14 cellular contexts compared by ENCODE assay signal in genomic region chrX:45757272-45757671, GRCh38.
DNase-seq lines count a peak whose midpoint lies in the region; ATAC-seq, FAIRE-seq and TF ChIP-seq lines count a peak whose summit lies in the region.
"Had no signal": no experiment of that assay in that cellular context is flagged by ENCODE, and none has a peak within 500 bp of the region (broad histone marks: within the 10 kb centered on the region; RNA-seq: fewer than 3 reads in every experiment).

No MANE protein-coding gene starts in this region.

- no peak for TF ChIP-seq RAD21 in IMR-90 (IDR thresholded peaks at IDR 0.05; ENCODE audit: low read length)

- H3K27ac ChIP-seq in DND-41 (ENCODE audit: low read length), result peak overlapping the region; percentile 77
- H3K27ac ChIP-seq in IMR-90 (ENCODE audit: insufficient read depth, low read length), result no peak overlapping the region; the same call in 1 of the 2 replicates
- H3K27ac ChIP-seq in keratinocyte (ENCODE audit: control insufficient read depth, insufficient read depth, low read length), result peak overlapping the region; percentile 71
- peak overlapping the region in 1 of 10 donors; percentile 85 for H3K27ac ChIP-seq in heart right ventricle
- H3K27ac ChIP-seq: SJCRH30 had no signal

- H3K4me1 ChIP-seq in DND-41 (ENCODE audit: insufficient read depth, low read length), result peaks cover 64% of the 10 kb centered on the region
- H3K4me1 ChIP-seq in IMR-90 (ENCODE audit: control insufficient read depth, insufficient read depth, low read length), result peaks cover 10% of the 10 kb centered on the region
- H3K4me1 ChIP-seq in keratinocyte (ENCODE audit: control insufficient read depth, extremely low read depth, insufficient read depth, low read length), result peaks cover 94% of the 10 kb centered on the region
- peaks cover 0 to 88% (median 13%) of the 10 kb centered on the region in 9 donors for H3K4me1 ChIP-seq in heart right ventricle
- H3K4me1 ChIP-seq: ascending aorta, SJCRH30 had no signal

- H3K4ac ChIP-seq in IMR-90 (ENCODE audit: low read depth, low read length), result no peak overlapping the region

- FAIRE-seq in keratinocyte (lab: Jason Lieb, UNC), result no peak
- no peak for FAIRE-seq in urothelium cell line (lab: Jason Lieb, UNC)

- H3K9me1 ChIP-seq in IMR-90 (ENCODE audit: insufficient read depth, low read length) (no peaks in the 10 kb centered on the region), keratinocyte (ENCODE audit: control insufficient read depth, extremely low read depth, insufficient read depth, low read length) (no peaks in the 10 kb centered on the region)

- peak overlapping the region; percentile 42 to 51; a peak in 1 of 4 replicates for H4K8ac ChIP-seq in IMR-90 (ENCODE audit: low read depth in 2 of 2, low read length in 2 of 2)

- no peaks in the 10 kb centered on the region for H3K27me3 Mint-ChIP-seq in activated T-helper 17 cell treated with anti-CD3 and anti-CD28 coated beads, Interleukin-2, amount 50 U/mL, for 72 hours

- H2BK20ac ChIP-seq in IMR-90 (ENCODE audit: low read depth, low read length), result no peak overlapping the region

- H3K4me3 ChIP-seq in DND-41 (ENCODE audit: low read depth in 1 of 2, low read length in 2 of 2) (no peak overlapping the region), IMR-90 (ENCODE audit: insufficient read depth, low read depth, low read length) (no peak overlapping the region), keratinocyte (ENCODE audit: control insufficient read depth in 2 of 3, extremely low read depth in 1 of 3, insufficient read depth in 2 of 3, low read depth in 1 of 3, low read length in 3 of 3) (peak overlapping the region in 1 of 3 experiments; percentile 11), heart right ventricle (no peak overlapping the region)
- H3K4me3 ChIP-seq: ascending aorta, SJCRH30, skin epidermis had no signal

- intact Hi-C loops in IMR-90 (cut with micrococcal nuclease), result no loop called here
- intact Hi-C loops in heart right ventricle (cut with DNase I), result no loop called here

- H4K91ac ChIP-seq in IMR-90 (ENCODE audit: insufficient read depth, low read depth, low read length), result no peak overlapping the region

- H3K4me1 Mint-ChIP-seq in activated T-helper 17 cell treated with anti-CD3 and anti-CD28 coated beads, Interleukin-2, amount 50 U/mL, for 72 hours, result peaks cover 38% of the 10 kb centered on the region

- no peak overlapping the region for H3K56ac ChIP-seq in IMR-90 (ENCODE audit: extremely low read depth, insufficient read depth, low read length)

- no peak overlapping the region for H3K14ac ChIP-seq in IMR-90 (replicated peaks; ENCODE audit: low read depth, low read length)

- in situ Hi-C loops in IMR-90 (cut with MboI; ENCODE audit: low sequenced_read_pairs), result no loop called here

- H2BK15ac ChIP-seq in IMR-90 (ENCODE audit: low read depth, low read length), result no peak overlapping the region

- H2BK120ac ChIP-seq in IMR-90 (ENCODE audit: low read depth, low read length), result 0 out of 2 replicates have a peak overlapping the region, but pooled peaks have one; percentile 23

- no peak overlapping the region for H3K4me3 Mint-ChIP-seq in activated T-helper 17 cell treated with anti-CD3 and anti-CD28 coated beads, Interleukin-2, amount 50 U/mL, for 72 hours

- no peak for DNase-seq in DND-41
- DNase-seq in IMR-90, result no peak
- no peak for DNase-seq in keratinocyte (ENCODE audit: low read depth, low spot score)
- no peak for DNase-seq in heart right ventricle
- no peak for DNase-seq in urothelium cell line (ENCODE audit: low spot score)
- DNase-seq in ecto neural progenitor cell (ENCODE audit: low spot score), result no peak
- no peak for DNase-seq in retina
- DNase-seq: activated CD8-positive, alpha-beta memory T cell treated with anti-CD3 and anti-CD28 coated beads, Interleukin-2, amount 50 U/mL, for 4 hours; HCEC 1CT; NK-92 treated with Interleukin-12 subunit alpha and Interleukin-12 subunit beta, amount 100 ng/mL, for 24 hours; SJCRH30 had no signal

- H2BK5ac ChIP-seq in IMR-90 (ENCODE audit: low read depth, low read length, poor library complexity, severe bottlenecking), result peak overlapping the region; percentile 92

- no peak; the same call in 1 of the 2 replicates for TF ChIP-seq POLR2A in IMR-90 (IDR thresholded peaks at IDR 0.05; ENCODE audit: low read depth, low read length)

- POLR2A ChIA-PET in IMR-90 (lab: Charles Lee; ENCODE audit: unreplicated experiment), result no interaction called here

- H3K4me2 ChIP-seq in DND-41 (ENCODE audit: insufficient read depth, low read length), result no peak overlapping the region; the same call in 1 of the 2 replicates
- H3K4me2 ChIP-seq in IMR-90 (ENCODE audit: low read depth, low read length), result peak overlapping the region; percentile 39; the same call in 1 of the 2 replicates
- H3K4me2 ChIP-seq in keratinocyte (ENCODE audit: control insufficient read depth, extremely low read depth, insufficient read depth, low read depth, low read length), result peak overlapping the region; percentile 17

- peak overlapping the region; percentile 32; the same call in 1 of the 2 replicates for H2AK5ac ChIP-seq in IMR-90 (ENCODE audit: low read depth, low read length)

- H3K36me3 ChIP-seq in DND-41 (ENCODE audit: insufficient read depth, low read length) (no peaks in the 10 kb centered on the region), IMR-90 (ENCODE audit: control insufficient read depth, insufficient read depth, low read length) (peaks cover 27% of the 10 kb centered on the region), keratinocyte (ENCODE audit: control insufficient read depth in 2 of 2, extremely low read depth in 1 of 2, insufficient read depth in 2 of 2, low read length in 2 of 2) (peaks cover 22 to 26% of the 10 kb centered on the region in 2 experiments), heart right ventricle (no peaks in the 10 kb centered on the region)
- H3K36me3 ChIP-seq: ascending aorta, SJCRH30 had no signal

- H4K20me1 ChIP-seq in DND-41 (ENCODE audit: insufficient read depth, low read length) (peaks cover 4% of the 10 kb centered on the region; the same call in 1 of the 2 replicates), IMR-90 (ENCODE audit: insufficient read depth, low read length) (peaks cover 52% of the 10 kb centered on the region), keratinocyte (ENCODE audit: control insufficient read depth, extremely low read depth, insufficient read depth, low read length) (no peaks in the 10 kb centered on the region)

- WGBS in IMR-90 (ENCODE audit: extremely low coverage in 2 of 2, insufficient read length in 1 of 2), 2 experiments, result no CpG with 5 or more reads among the region's 2 CpGs
- 94 to 95% methylated on average over 2 of the region's 2 CpGs for WGBS in heart right ventricle, 2 donors

- H3K9me3 Mint-ChIP-seq in activated T-helper 17 cell treated with anti-CD3 and anti-CD28 coated beads, Interleukin-2, amount 50 U/mL, for 72 hours, result no peaks in the 10 kb centered on the region

- dilution Hi-C loops in IMR-90 (cut with HindIII; ENCODE audit: low sequenced_read_pairs, unreplicated experiment) (no loop called here), keratinocyte (cut with MboI; ENCODE audit: extremely low pct_ligation_motif_present, low sequenced_read_pairs) (no loop called here)

- ATAC-seq in DND-41 (ENCODE audit: insufficient read depth, low read depth), result no peak
- no peak for ATAC-seq in IMR-90 (ENCODE audit: low read depth)
- no peak for ATAC-seq in activated T-helper 17 cell treated with anti-CD3 and anti-CD28 coated beads, Interleukin-2, amount 50 U/mL, for 72 hours (replicated peaks)
- no peak for ATAC-seq in heart right ventricle

- peak overlapping the region; percentile 33; the same call in 1 of the 2 replicates for H4K5ac ChIP-seq in IMR-90 (ENCODE audit: low read depth, low read length)

- peak overlapping the region; percentile 36; the same call in 1 of the 2 replicates for H3K18ac ChIP-seq in IMR-90 (ENCODE audit: low read depth, low read length)

- no peak overlapping the region for H3K9ac ChIP-seq in DND-41 (ENCODE audit: low read depth, low read length)
- H3K9ac ChIP-seq in IMR-90 (ENCODE audit: low read depth, low read length), result no peak overlapping the region; the same call in 1 of the 2 replicates
- no peak overlapping the region for H3K9ac ChIP-seq in keratinocyte (ENCODE audit: control insufficient read depth, extremely low read depth, insufficient read depth, low read length)

- H3K36me3 Mint-ChIP-seq in activated T-helper 17 cell treated with anti-CD3 and anti-CD28 coated beads, Interleukin-2, amount 50 U/mL, for 72 hours (ENCODE audit: low read depth), result no peaks in the 10 kb centered on the region

- TF ChIP-seq CTCF in DND-41 (IDR thresholded peaks at IDR 0.05; ENCODE audit: borderline replicate concordance, extremely low read depth, low read length, poor library complexity, severe bottlenecking), result no peak
- TF ChIP-seq CTCF in IMR-90 (conservative IDR thresholded peaks at IDR 0.05; ENCODE audit: low read depth, low read length), result no peak
- TF ChIP-seq CTCF in keratinocyte (optimal IDR thresholded peaks at IDR 0.05 in 1 of 3, IDR thresholded peaks at IDR 0.05 in 1 of 3, conservative IDR thresholded peaks at IDR 0.05 in 1 of 3; ENCODE audit: extremely low read depth in 1 of 3, insufficient read depth in 2 of 3, low read length in 3 of 3), result no peak
- no peak for TF ChIP-seq CTCF in heart right ventricle (IDR thresholded peaks at IDR 0.05)

- H3K9me3 ChIP-seq in DND-41 (ENCODE audit: insufficient read depth, low read length, severe bottlenecking) (no peaks in the 10 kb centered on the region), IMR-90 (ENCODE audit: control insufficient read depth, insufficient read depth, low read length) (no peaks in the 10 kb centered on the region), keratinocyte (ENCODE audit: control insufficient read depth, low read depth, low read length) (no peaks in the 10 kb centered on the region), heart right ventricle (no peaks in the 10 kb centered on the region)
- H3K9me3 ChIP-seq: ascending aorta, SJCRH30 had no signal

- H2AFZ ChIP-seq in DND-41 (ENCODE audit: low read depth, low read length) (no peak overlapping the region), IMR-90 (replicated peaks; ENCODE audit: low read length, poor library complexity) (no peak overlapping the region), keratinocyte (ENCODE audit: control insufficient read depth, low read length) (no peak overlapping the region)

- no peak overlapping the region for H2AK9ac ChIP-seq in IMR-90 (replicated peaks; ENCODE audit: low read depth, low read length, poor library complexity)

- peak overlapping the region; percentile 92 for H3K27ac Mint-ChIP-seq in activated T-helper 17 cell treated with anti-CD3 and anti-CD28 coated beads, Interleukin-2, amount 50 U/mL, for 72 hours

- CTCF ChIA-PET in IMR-90 (lab: Yijun Ruan, JAX), result no interaction called here

- 0 out of 2 replicates have a peak overlapping the region, but pooled peaks have one; percentile 11 for H3K23ac ChIP-seq in IMR-90 (ENCODE audit: low read depth, low read length)

- H3K79me1 ChIP-seq in IMR-90 (ENCODE audit: low read depth in 1 of 2, low read length in 2 of 2), result no peaks in the 10 kb centered on the region; a peak in 3 of 4 replicates

- BruUV-seq in IMR-90 (replicated peaks; lab: Mats Ljungman, UMichigan), result no TSS peak

- H3K79me2 ChIP-seq in DND-41 (ENCODE audit: insufficient read depth, low read length), result 0 out of 2 replicates have a peak, but pooled peaks cover 2% of the 10 kb centered on the region
- peaks cover 90% of the 10 kb centered on the region for H3K79me2 ChIP-seq in keratinocyte (ENCODE audit: control insufficient read depth, insufficient read depth, low read length)

- H3K27me3 ChIP-seq in DND-41 (ENCODE audit: insufficient read depth, low read length, poor library complexity), result no peaks in the 10 kb centered on the region
- no peaks in the 10 kb centered on the region for H3K27me3 ChIP-seq in IMR-90 (ENCODE audit: control insufficient read depth, insufficient read depth, low read length)
- H3K27me3 ChIP-seq in keratinocyte (ENCODE audit: control insufficient read depth, extremely low read depth, insufficient read depth, low read length), result no peaks in the 10 kb centered on the region
- H3K27me3 ChIP-seq in heart right ventricle, result peaks cover 0 to 18% (median 0%) of the 10 kb centered on the region in 7 donors
- H3K27me3 ChIP-seq: ascending aorta, SJCRH30 had no signal
